In the genomic region with DNA sequence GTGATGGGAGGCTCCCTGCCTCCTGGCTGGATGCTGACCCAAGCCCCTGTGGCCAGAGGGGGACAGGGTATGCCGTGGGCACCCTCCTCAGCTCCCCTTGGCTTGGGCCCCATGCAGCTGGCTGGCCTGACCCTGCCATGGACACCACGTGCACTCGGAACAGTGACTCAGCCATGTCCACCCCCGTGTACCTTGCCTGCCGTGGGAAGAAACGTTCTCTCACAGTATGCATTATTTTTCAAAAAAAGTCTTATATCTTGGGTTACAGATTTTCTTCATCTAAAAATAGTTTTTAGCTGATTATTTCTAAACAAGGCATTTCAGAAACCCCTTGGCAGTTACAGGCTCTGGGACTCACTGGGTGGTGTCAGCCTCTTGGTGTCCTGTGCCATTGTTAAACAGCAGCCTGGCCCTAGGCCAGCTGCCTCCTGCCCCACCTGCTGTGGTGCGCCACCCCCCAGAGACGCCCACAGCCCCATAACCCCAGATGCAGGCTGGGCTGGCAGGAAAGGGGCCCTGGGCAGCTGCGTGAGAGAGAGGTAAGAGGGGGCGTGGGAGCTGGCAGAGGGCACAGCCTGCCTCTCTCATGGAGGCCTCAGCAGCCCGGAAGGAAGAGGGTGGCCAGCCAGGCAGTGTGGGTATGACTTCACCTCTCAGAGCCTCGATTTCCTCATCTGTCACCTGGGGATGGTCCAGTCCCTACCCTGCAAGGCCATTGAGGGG, we compare ENCODE assay signal across 1 cellular context.
TF ChIP-seq lines count a peak whose summit lies in the region.

No MANE protein-coding gene starts in this region.

TF ChIP-seq in HEK293, 187 proteins besides CTCF, POLR2A, EP300 and RAD21 (continued from another document):
- TF ChIP-seq ZNF664 (tag by site-specific recombination; IDR thresholded peaks at IDR 0.05) (no peak), ZNF391 (tag by site-specific recombination; IDR thresholded peaks at IDR 0.05; ENCODE audit: borderline replicate concordance, low read depth) (no peak), ZNF184 (tag by site-specific recombination; IDR thresholded peaks at IDR 0.05) (no peak), PRDM1 (tag by site-specific recombination; IDR thresholded peaks at IDR 0.05) (no peak), ZNF76 (tag by site-specific recombination; IDR thresholded peaks at IDR 0.05; ENCODE audit: borderline replicate concordance, low read depth) (no peak), ZNF623 (tag by site-specific recombination; IDR thresholded peaks at IDR 0.05) (no peak), ZBTB20 (tag by site-specific recombination; IDR thresholded peaks at IDR 0.05) (peak; percentile 82), TCF7L2 (IDR thresholded peaks at IDR 0.05; ENCODE audit: borderline replicate concordance, low read depth, low read length) (no peak), ZNF335 (tag by site-specific recombination; conservative IDR thresholded peaks at IDR 0.05) (no peak), GLIS2 (tag by site-specific recombination; IDR thresholded peaks at IDR 0.05) (no peak), ZNF610 (tag by site-specific recombination; IDR thresholded peaks at IDR 0.05; ENCODE audit: borderline replicate concordance) (no peak), ZNF530 (tag by site-specific recombination; IDR thresholded peaks at IDR 0.05; ENCODE audit: low read depth) (no peak), TRIM28 (IDR thresholded peaks at IDR 0.05; ENCODE audit: borderline replicate concordance, low read length) (no peak), ZNF341 (tag by site-specific recombination; IDR thresholded peaks at IDR 0.05; ENCODE audit: low read depth) (peak; percentile 58; the same call in 1 of the 2 replicates), ZIC2 (tag by site-specific recombination; IDR thresholded peaks at IDR 0.05) (peak; percentile 85), ZBTB7A (tag by site-specific recombination; IDR thresholded peaks at IDR 0.05; ENCODE audit: low read depth) (no peak), ZNF174 (tag by site-specific recombination; IDR thresholded peaks at IDR 0.05) (no peak), ZNF37A (tag by site-specific recombination; IDR thresholded peaks at IDR 0.05) (no peak), ZNF791 (tag by site-specific recombination; IDR thresholded peaks at IDR 0.05) (no peak), ZNF701 (tag by site-specific recombination; IDR thresholded peaks at IDR 0.05) (no peak), SP2 (tag by site-specific recombination; IDR thresholded peaks at IDR 0.05) (no peak), ZXDB (tag by site-specific recombination; IDR thresholded peaks at IDR 0.05) (no peak), ZNF629 (tag by site-specific recombination; IDR thresholded peaks at IDR 0.05) (no peak), KLF1 (tag by site-specific recombination; IDR thresholded peaks at IDR 0.05) (no peak), ZNF837 (tag by site-specific recombination; IDR thresholded peaks at IDR 0.05) (no peak), GLIS1 (tag by site-specific recombination; IDR thresholded peaks at IDR 0.05) (peak; percentile 56), ZNF626 (tag by site-specific recombination; IDR thresholded peaks at IDR 0.05) (no peak), ZBTB6 (tag by site-specific recombination; IDR thresholded peaks at IDR 0.05) (no peak), ZNF10 (tag by site-specific recombination; IDR thresholded peaks at IDR 0.05) (no peak)
- TF ChIP-seq, protein P1, sequence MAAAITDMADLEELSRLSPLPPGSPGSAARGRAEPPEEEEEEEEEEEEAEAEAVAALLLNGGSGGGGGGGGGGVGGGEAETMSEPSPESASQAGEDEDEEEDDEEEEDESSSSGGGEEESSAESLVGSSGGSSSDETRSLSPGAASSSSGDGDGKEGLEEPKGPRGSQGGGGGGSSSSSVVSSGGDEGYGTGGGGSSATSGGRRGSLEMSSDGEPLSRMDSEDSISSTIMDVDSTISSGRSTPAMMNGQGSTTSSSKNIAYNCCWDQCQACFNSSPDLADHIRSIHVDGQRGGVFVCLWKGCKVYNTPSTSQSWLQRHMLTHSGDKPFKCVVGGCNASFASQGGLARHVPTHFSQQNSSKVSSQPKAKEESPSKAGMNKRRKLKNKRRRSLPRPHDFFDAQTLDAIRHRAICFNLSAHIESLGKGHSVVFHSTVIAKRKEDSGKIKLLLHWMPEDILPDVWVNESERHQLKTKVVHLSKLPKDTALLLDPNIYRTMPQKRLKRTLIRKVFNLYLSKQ (tag by site-specific recombination; IDR thresholded peaks at IDR 0.05; ENCODE audit: borderline replicate concordance): no peak
